ENCODE assay signal across 20 cellular contexts in the genomic region with DNA sequence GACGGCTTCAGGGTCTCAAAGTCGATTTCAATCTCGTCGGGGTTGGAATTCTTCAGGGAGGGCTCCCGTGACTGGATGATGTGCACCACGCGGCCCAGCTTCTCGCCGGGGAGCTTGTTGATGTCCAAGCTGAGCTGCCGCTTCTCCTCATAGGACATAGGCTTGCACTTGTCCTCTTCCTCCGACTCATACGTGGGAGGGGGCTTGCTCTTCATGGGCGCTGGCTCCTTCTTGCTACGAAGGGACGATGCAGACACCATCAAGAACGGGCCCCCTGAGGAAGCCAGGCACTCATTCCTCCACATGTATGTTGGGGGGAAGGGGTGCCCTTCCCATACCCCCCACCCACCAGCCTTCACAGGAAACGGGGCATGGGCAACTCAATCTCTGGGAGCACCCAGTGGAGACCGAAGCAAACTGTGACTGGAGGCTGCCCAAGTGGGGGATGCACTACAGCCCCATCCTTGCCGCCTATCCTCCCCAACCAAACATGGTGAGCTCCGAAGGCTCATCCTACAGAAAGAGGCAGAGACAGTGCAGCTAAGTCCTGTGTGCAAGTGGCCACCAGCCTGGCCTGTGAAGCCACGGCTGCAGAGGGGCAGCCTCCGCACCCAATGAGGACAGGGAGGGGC. TPM values are rescaled to one million over a fixed set of nuclear protein-coding genes. Genes with fewer than 3 reads are reported as not detected.
"Had no signal": no experiment of that assay in that cellular context is flagged by ENCODE, and none has a peak within 500 bp of the region (broad histone marks: within the 10 kb centered on the region; RNA-seq: fewer than 3 reads in every experiment).

No MANE protein-coding gene starts in this region.

- DNase-seq: activated CD4-positive, alpha-beta T cell treated with anti-CD3 and anti-CD28 coated beads for 1 hour; activated gamma-delta T cell treated with Interleukin-2 at 50 U/mL for 16 hours; mesenchymal stem cell; naive thymus-derived CD4-positive, alpha-beta T cell; nucleus accumbens; small intestine; stimulated activated CD4-positive, alpha-beta T cell treated with anti-CD3 and anti-CD28 coated beads, Interleukin-15, amount 100 ng/mL, for 24 hours; stimulated activated CD4-positive, alpha-beta T cell treated with anti-CD3 and anti-CD28 coated beads, Interleukin-4, amount 100 ng/mL, for 1 hour; SW 1271; T-helper 2 cell; testis; upper lobe of left lung had no signal

- H3K4me1 Mint-ChIP-seq: central memory CD8-positive, alpha-beta T cell had no signal

- H3K27ac ChIP-seq: upper lobe of left lung had no signal

- H3K4me3 Mint-ChIP-seq: activated naive CD8-positive, alpha-beta T cell; activated T-helper 1 cell treated with anti-CD3 and anti-CD28 coated beads, Interleukin-12 subunit alpha, Interleukin-12 subunit beta, Interleukin-2, Interleukin-4 antibody, amounts not matched to agents 30 ng/mL and 10 ng/mL and 1 ng/mL, durations not matched to agents 14 hours and 24 hours and 36 hours; brain; central memory CD8-positive, alpha-beta T cell; naive thymus-derived CD4-positive, alpha-beta T cell had no signal

- H3K9me3 ChIP-seq: esophagus muscularis mucosa, gastroesophageal sphincter, testis, upper lobe of left lung had no signal

- H3K27me3 Mint-ChIP-seq: activated naive CD8-positive, alpha-beta T cell; central memory CD8-positive, alpha-beta T cell; naive thymus-derived CD4-positive, alpha-beta T cell had no signal

- H3K27me3 ChIP-seq: esophagus muscularis mucosa, gastroesophageal sphincter, testis, upper lobe of left lung had no signal

- H3K36me3 Mint-ChIP-seq: activated naive CD8-positive, alpha-beta T cell had no signal

- ATAC-seq: gastroesophageal sphincter; naive thymus-derived CD4-positive, alpha-beta T cell had no signal

- H3K9me3 Mint-ChIP-seq: activated T-helper 1 cell treated with anti-CD3 and anti-CD28 coated beads, Interleukin-12 subunit alpha, Interleukin-12 subunit beta, Interleukin-2, Interleukin-4 antibody, amounts not matched to agents 30 ng/mL and 10 ng/mL and 1 ng/mL, durations not matched to agents 14 hours and 24 hours and 36 hours; brain; central memory CD8-positive, alpha-beta T cell had no signal

- H3K27ac Mint-ChIP-seq: activated T-helper 1 cell treated with anti-CD3 and anti-CD28 coated beads, Interleukin-12 subunit alpha, Interleukin-12 subunit beta, Interleukin-2, Interleukin-4 antibody, amounts not matched to agents 30 ng/mL and 10 ng/mL and 1 ng/mL, durations not matched to agents 14 hours and 24 hours and 36 hours had no signal

- H3K4me3 ChIP-seq: coronary artery, esophagus muscularis mucosa, gastroesophageal sphincter, testis, upper lobe of left lung had no signal

RNA-seq across cellular contexts. Expression of gene EPHX3, which starts 23.2 kb away (rescaled TPM):
- total RNA-seq: activated T-helper 1 cell treated with anti-CD3 and anti-CD28 coated beads, Interleukin-12 subunit alpha, Interleukin-12 subunit beta, Interleukin-2, Interleukin-4 antibody, amounts not matched to agents 30 ng/mL and 10 ng/mL and 1 ng/mL, durations not matched to agents 14 hours and 24 hours and 36 hours had no signal

RNA-seq across cellular contexts. Expression of gene NOTCH3, which starts 54.7 kb away (rescaled TPM):
- total RNA-seq: activated CD8-positive, alpha-beta memory T cell treated with anti-CD3 and anti-CD28 coated beads for 36 hours; activated T-helper 1 cell treated with anti-CD3 and anti-CD28 coated beads, Interleukin-12 subunit alpha, Interleukin-12 subunit beta, Interleukin-2, Interleukin-4 antibody, amounts not matched to agents 30 ng/mL and 10 ng/mL and 1 ng/mL, durations not matched to agents 14 hours and 24 hours and 36 hours had no signal
